Comparison of ENCODE assay signal across 8 cellular contexts in genomic region chr12:22046090-22046967, GRCh38. TPM values are rescaled to one million over a fixed set of nuclear protein-coding genes. Genes with fewer than 3 reads are reported as not detected.
DNase-seq lines count a peak whose midpoint lies in the region.

TSS of gene CMAS (plus strand) at chr12:22046218. CDS start at chr12:22046304, 86 bp downstream.

- no peak within 1 kb of the TSS for H4K91ac ChIP-seq in neuronal stem cell (ENCODE audit: low read depth, low read length, poor library complexity)

- peak within 1 kb of the TSS; percentile 62 for H2BK120ac ChIP-seq in neuronal stem cell (ENCODE audit: low read depth, low read length)

- H3K4me3 ChIP-seq in GM23248 = peak within 1 kb of the TSS; percentile 95
- peak within 1 kb of the TSS; percentile 89 for H3K4me3 ChIP-seq in Karpas-422 (ENCODE audit: low read length)
- H3K4me3 ChIP-seq in SJSA1 = peak within 1 kb of the TSS; percentile 95
- peak within 1 kb of the TSS; percentile 62 to 84 for H3K4me3 ChIP-seq in neuronal stem cell (ENCODE audit: low read length in 2 of 2)

- H3K18ac ChIP-seq in neuronal stem cell (ENCODE audit: low read length) = peak within 1 kb of the TSS; percentile 93

- peak within 1 kb of the TSS; percentile 91 for H3K4me2 ChIP-seq in GM23248 (ENCODE audit: unreplicated experiment)
- peak within 1 kb of the TSS; percentile 97 for H3K4me2 ChIP-seq in Karpas-422 (ENCODE audit: low read depth, low read length, poor library complexity, severe bottlenecking)
- peak within 1 kb of the TSS; percentile 73 for H3K4me2 ChIP-seq in neuronal stem cell (ENCODE audit: insufficient read depth, low read length, poor library complexity, severe bottlenecking)

- in situ Hi-C loops in GM23248 (cut with MboI) = no loop called here

- H3K9me3 ChIP-seq in GM23248 (ENCODE audit: low read depth) = no peaks in the 10 kb centered on the region
- no peaks in the 10 kb centered on the region for H3K9me3 ChIP-seq in Karpas-422 (ENCODE audit: low read length)
- H3K9me3 ChIP-seq in SJSA1 (replicated peaks) = no peaks in the 10 kb centered on the region
- no peaks in the 10 kb centered on the region for H3K9me3 ChIP-seq in neuronal stem cell (replicated peaks in 1 of 2; ENCODE audit: control insufficient read depth in 2 of 2, insufficient read depth in 1 of 2, low read depth in 1 of 2, low read length in 2 of 2)

- peaks cover 20% of the 10 kb centered on the region for H3K4me1 ChIP-seq in GM23248 (ENCODE audit: insufficient read depth)
- H3K4me1 ChIP-seq in Karpas-422 (ENCODE audit: low read length) = peaks cover 12% of the 10 kb centered on the region
- peaks cover 9% of the 10 kb centered on the region for H3K4me1 ChIP-seq in SJSA1 (replicated peaks)
- peaks cover 2 to 4% of the 10 kb centered on the region in 2 donors for H3K4me1 ChIP-seq in neuronal stem cell (ENCODE audit: control insufficient read depth in 2 of 2, insufficient read depth in 1 of 2, low read depth in 1 of 2, low read length in 2 of 2)

- DNase-seq in ELF-1 (ENCODE audit: low read depth, low spot score) (peak; percentile 76), GM23248 (peak; percentile 83), Karpas-422 (peak; percentile 92), SJSA1 (ENCODE audit: low read depth in 1 of 2, low spot score in 2 of 2) (peak; percentile 50 to 77), foreskin melanocyte (peak; percentile 49), neuronal stem cell (ENCODE audit: low spot score) (peak; percentile 73), substantia nigra (lab: John Stamatoyannopoulos, UW) (peak; percentile 13 to 90 (median 69))
- peak; percentile 66 for DNase-seq in activated gamma-delta T cell treated with anti-CD3 and anti-CD28 coated beads, Interleukin-2, amount 50 U/mL, for 16 hours (ENCODE audit: low read depth)

- peak within 1 kb of the TSS; percentile 79 for H3K14ac ChIP-seq in neuronal stem cell (ENCODE audit: low read length)

- H2AFZ ChIP-seq in GM23248 (peak within 1 kb of the TSS; percentile 91), Karpas-422 (ENCODE audit: low read length) (peak within 1 kb of the TSS; percentile 91), neuronal stem cell (ENCODE audit: low read length) (peak within 1 kb of the TSS; percentile 98)

- no peak within 1 kb of the TSS for H4K8ac ChIP-seq in neuronal stem cell (ENCODE audit: low read depth, low read length)

- H3K9ac ChIP-seq in GM23248 = peak within 1 kb of the TSS; percentile 87
- H3K9ac ChIP-seq in Karpas-422 (ENCODE audit: low read length) = peak within 1 kb of the TSS; percentile 99
- H3K9ac ChIP-seq in neuronal stem cell (ENCODE audit: low read depth, low read length, poor library complexity) = peak within 1 kb of the TSS; percentile 84

- no peaks in the 10 kb centered on the region for H4K20me1 ChIP-seq in GM23248 (ENCODE audit: insufficient read depth)
- H4K20me1 ChIP-seq in Karpas-422 (ENCODE audit: insufficient read depth, low read depth, low read length) = 0 out of 2 replicates have a peak, but pooled peaks cover 5% of the 10 kb centered on the region

- H3K79me1 ChIP-seq in neuronal stem cell (ENCODE audit: low read depth, low read length) = no peaks in the 10 kb centered on the region

- peaks cover 9% of the 10 kb centered on the region for H3F3A ChIP-seq in GM23248 (ENCODE audit: insufficient read depth)

- H3K27me3 ChIP-seq in GM23248 (replicated peaks; ENCODE audit: insufficient read depth) = no peaks in the 10 kb centered on the region
- no peaks in the 10 kb centered on the region for H3K27me3 ChIP-seq in Karpas-422 (ENCODE audit: low read length)
- H3K27me3 ChIP-seq in SJSA1 (replicated peaks) = no peaks in the 10 kb centered on the region
- H3K27me3 ChIP-seq in neuronal stem cell (ENCODE audit: control insufficient read depth in 3 of 3, insufficient read depth in 3 of 3, low read depth in 1 of 3, low read length in 3 of 3) = no peaks in the 10 kb centered on the region

- H3K23ac ChIP-seq in neuronal stem cell (ENCODE audit: low read depth, low read length, poor library complexity) = peak within 1 kb of the TSS; percentile 62

- no peak within 1 kb of the TSS for H2BK12ac ChIP-seq in neuronal stem cell (ENCODE audit: low read length)

- H2AK5ac ChIP-seq in neuronal stem cell (ENCODE audit: low read depth, low read length) = no peak within 1 kb of the TSS

- WGBS in GM23248 (ENCODE audit: low coverage in 1 of 2, low lambda C conversion rate in 2 of 2, missing lambda C conversion rate in 2 of 2), 2 experiments = 1% methylated on average over 40 to 63 of the region's 64 CpGs
- WGBS in neuronal stem cell (ENCODE audit: extremely low coverage in 2 of 2, insufficient read length in 2 of 2, insufficient replicate concordance in 1 of 2), 2 donors = no CpG with 5 or more reads among the region's 64 CpGs

- H3K36me3 ChIP-seq in GM23248 (ENCODE audit: low read depth) (no peaks in the 10 kb centered on the region), Karpas-422 (ENCODE audit: insufficient read depth, low read length) (peaks cover 7% of the 10 kb centered on the region), SJSA1 (peaks cover 6% of the 10 kb centered on the region), neuronal stem cell (replicated peaks in 1 of 2; ENCODE audit: control insufficient read depth in 2 of 2, insufficient read depth in 2 of 2, low read length in 2 of 2) (peaks cover 0 to 23% of the 10 kb centered on the region in 2 donors)

- peak within 1 kb of the TSS; percentile 46 for H2BK5ac ChIP-seq in neuronal stem cell (ENCODE audit: low read length)

- H3K9me2 ChIP-seq in GM23248 (ENCODE audit: insufficient read depth) = no peaks in the 10 kb centered on the region
- H3K9me2 ChIP-seq in Karpas-422 (replicated peaks; ENCODE audit: insufficient read depth, low read length) = no peaks in the 10 kb centered on the region

- H3K27ac ChIP-seq in GM23248 (peak within 1 kb of the TSS; percentile 50), Karpas-422 (ENCODE audit: low read length) (peak within 1 kb of the TSS; percentile 60), SJSA1 (peak within 1 kb of the TSS; percentile 67), neuronal stem cell (replicated peaks; ENCODE audit: low read length) (peak within 1 kb of the TSS; percentile 87), substantia nigra (ENCODE audit: low read depth, low read length, poor library complexity, severe bottlenecking) (peak within 1 kb of the TSS; percentile 83)

- peak within 1 kb of the TSS; percentile 72 for H2BK15ac ChIP-seq in neuronal stem cell (ENCODE audit: low read length)

- no peak within 1 kb of the TSS for H3K4ac ChIP-seq in neuronal stem cell (ENCODE audit: low read length)

- peaks cover 51% of the 10 kb centered on the region for H3K79me2 ChIP-seq in GM23248 (ENCODE audit: insufficient read depth)
- H3K79me2 ChIP-seq in Karpas-422 (ENCODE audit: low read length) = peaks cover 53% of the 10 kb centered on the region

RNA-seq across cellular contexts. Expression of gene CMAS, which starts in this region (rescaled TPM):
- total RNA-seq in GM23248 (2014; rRNA removed; shearing (Covaris generic)) = 30.4 and 42.2 TPM in 2 replicates
- polyA plus RNA-seq in GM23248 (2016; fragmentation: Nextera tagmentation; extraction: Ambion mirVana) = 56.8 and 61.3 TPM in 2 replicates
- 34.0 and 35.8 TPM in 2 replicates for total RNA-seq in Karpas-422 (2014; rRNA removed; shearing (Covaris generic); ENCODE audit: low replicate concordance)
- 30.8 and 40.4 TPM in 2 replicates for total RNA-seq in SJSA1 (2014; rRNA removed; shearing (Covaris generic))
- polyA plus RNA-seq in neuronal stem cell (2013, experiment 1 of 2) = 37.7 TPM
- polyA plus RNA-seq in neuronal stem cell (2013, experiment 2 of 2) = 38.7 TPM

Comparison
In these comparisons a context has a peak if more than half of its experiments do, and no peak if none do; other contexts are left out.
1. Peak in every context shown above with its lines: DNase-seq, H3K4me3 ChIP-seq and H3K27ac ChIP-seq.